Comparison of ENCODE assay signal across 8 cellular contexts in genomic region chr22:39077513-39077840, GRCh38. TPM values are rescaled to one million over a fixed set of nuclear protein-coding genes. Genes with fewer than 3 reads are reported as not detected.
A peak's percentile ranks its signal among the peaks of the same experiment; 100 is the strongest.
DNase-seq lines count a peak whose midpoint lies in the region; ATAC-seq lines count a peak whose summit lies in the region.

No MANE protein-coding gene starts in this region.

- CTCF ChIA-PET in activated CD8-positive, alpha-beta T cell treated with anti-CD3 and anti-CD28 coated beads, Interleukin-2, amount 10 ng/mL, durations not matched to agents 7 days and 5 days (lab: Charles Lee) = interaction anchor here (0.6 to 2.4 kb wide), 5 partner anchors 12 to 241 kb away, joined by 3 to 7 read pairs (median 3); no protein-coding TSS in a partner anchor

- peaks cover 31% of the 10 kb centered on the region for H3K4me1 Mint-ChIP-seq in T-helper 2 cell treated with Interferon-gamma antibody and Interleukin-4, amounts not matched to agents 5 μg/mL and 100 μg/mL, for 36 hours (ENCODE audit: low read depth)
- H3K4me1 Mint-ChIP-seq in activated CD8-positive, alpha-beta T cell treated with anti-CD3 and anti-CD28 coated beads, Interleukin-2, amount 10 ng/mL, durations not matched to agents 7 days and 5 days (ENCODE audit: low read depth) = peaks cover 58% of the 10 kb centered on the region

- peaks cover 28% of the 10 kb centered on the region for H3K36me3 Mint-ChIP-seq in T-helper 2 cell treated with Interferon-gamma antibody and Interleukin-4, amounts not matched to agents 5 μg/mL and 100 μg/mL, for 36 hours (ENCODE audit: low read depth)
- peaks cover 46% of the 10 kb centered on the region for H3K36me3 Mint-ChIP-seq in activated CD8-positive, alpha-beta T cell treated with anti-CD3 and anti-CD28 coated beads, Interleukin-2, amount 10 ng/mL, durations not matched to agents 7 days and 5 days (ENCODE audit: low read depth)

- peaks cover 0 to 18% (median 3%) of the 10 kb centered on the region in 5 donors for H3K36me3 ChIP-seq in subcutaneous abdominal adipose tissue (ENCODE audit: control insufficient read depth in 5 of 5, insufficient read depth in 5 of 5, low read length in 5 of 5)

- ATAC-seq in activated CD8-positive, alpha-beta T cell treated with anti-CD3 and anti-CD28 coated beads, Interleukin-2, amount 10 ng/mL, durations not matched to agents 7 days and 5 days = no peak
- no peak for ATAC-seq in GM18870 (IDR thresholded peaks at IDR 0.05; ENCODE audit: unreplicated experiment)

- POLR2A ChIA-PET in activated CD8-positive, alpha-beta T cell treated with anti-CD3 and anti-CD28 coated beads, Interleukin-2, amount 10 ng/mL, durations not matched to agents 7 days and 5 days (lab: Charles Lee) = interaction anchor here (0.6 to 1.0 kb wide), 4 partner anchors 13 to 48 kb away, joined by 3 to 5 read pairs (median 4); no protein-coding TSS in a partner anchor

- no peaks in the 10 kb centered on the region for H3K9me3 Mint-ChIP-seq in T-helper 2 cell treated with Interferon-gamma antibody and Interleukin-4, amounts not matched to agents 5 μg/mL and 100 μg/mL, for 36 hours
- H3K9me3 Mint-ChIP-seq in activated CD8-positive, alpha-beta T cell treated with anti-CD3 and anti-CD28 coated beads, Interleukin-2, amount 10 ng/mL, durations not matched to agents 7 days and 5 days (ENCODE audit: insufficient read depth) = no peaks in the 10 kb centered on the region

- peak overlapping the region; percentile 52 for H3K27ac ChIP-seq in layer of hippocampus (ENCODE audit: low read depth, low read length)
- H3K27ac ChIP-seq in subcutaneous abdominal adipose tissue (ENCODE audit: low read depth, low read length) = no peak overlapping the region

- H3K9me3 ChIP-seq in subcutaneous abdominal adipose tissue (ENCODE audit: control insufficient read depth in 5 of 5, low read length in 5 of 5) = no peaks in the 10 kb centered on the region

- peak overlapping the region in 4 of 5 donors; percentile 57 to 66 (median 64) for H3K4me3 ChIP-seq in subcutaneous abdominal adipose tissue (ENCODE audit: low read depth in 1 of 5, low read length in 5 of 5)

- peaks cover 0 to 14% (median 6%) of the 10 kb centered on the region in 5 donors for H3K4me1 ChIP-seq in subcutaneous abdominal adipose tissue (ENCODE audit: control insufficient read depth in 5 of 5, insufficient read depth in 5 of 5, low read length in 5 of 5)

- H3K27ac Mint-ChIP-seq in T-helper 2 cell treated with Interferon-gamma antibody and Interleukin-4, amounts not matched to agents 5 μg/mL and 100 μg/mL, for 36 hours = peak overlapping the region; percentile 85
- peak overlapping the region; percentile 91 for H3K27ac Mint-ChIP-seq in activated CD8-positive, alpha-beta T cell treated with anti-CD3 and anti-CD28 coated beads, Interleukin-2, amount 10 ng/mL, durations not matched to agents 7 days and 5 days

- H3K27me3 ChIP-seq in layer of hippocampus (ENCODE audit: control insufficient read depth, insufficient read depth, low read length) = no peaks in the 10 kb centered on the region
- H3K27me3 ChIP-seq in subcutaneous abdominal adipose tissue (ENCODE audit: control insufficient read depth in 5 of 5, insufficient read depth in 4 of 5, low read length in 5 of 5) = no peaks in the 10 kb centered on the region

- H3K27me3 Mint-ChIP-seq in T-helper 2 cell treated with Interferon-gamma antibody and Interleukin-4, amounts not matched to agents 5 μg/mL and 100 μg/mL, for 36 hours (ENCODE audit: low read depth) = no peaks in the 10 kb centered on the region
- H3K27me3 Mint-ChIP-seq in activated CD8-positive, alpha-beta T cell treated with anti-CD3 and anti-CD28 coated beads, Interleukin-2, amount 10 ng/mL, durations not matched to agents 7 days and 5 days (ENCODE audit: low read depth) = no peaks in the 10 kb centered on the region

- DNase-seq in T-helper 2 cell treated with Interferon-gamma antibody and Interleukin-4, amounts not matched to agents 5 μg/mL and 100 μg/mL, for 36 hours (ENCODE audit: low spot score) = no peak
- DNase-seq in T-helper 2 cell (no peak), H4 (ENCODE audit: low spot score) (no peak), D341Med (ENCODE audit: low spot score) (no peak)
- DNase-seq in activated CD8-positive, alpha-beta T cell treated with anti-CD3 and anti-CD28 coated beads, Interleukin-2, amount 10 ng/mL, durations not matched to agents 7 days and 5 days = no peak

- peak overlapping the region; percentile 95 for H3K4me3 Mint-ChIP-seq in T-helper 2 cell treated with Interferon-gamma antibody and Interleukin-4, amounts not matched to agents 5 μg/mL and 100 μg/mL, for 36 hours
- H3K4me3 Mint-ChIP-seq in activated CD8-positive, alpha-beta T cell treated with anti-CD3 and anti-CD28 coated beads, Interleukin-2, amount 10 ng/mL, durations not matched to agents 7 days and 5 days = peak overlapping the region; percentile 95

- peak overlapping the region in 4 of 5 donors; percentile 32 to 64 (median 56) for H3K9ac ChIP-seq in subcutaneous abdominal adipose tissue (ENCODE audit: low read length in 5 of 5)

RNA-seq across cellular contexts. Expression of gene APOBEC3G, which starts 0.4 kb away (rescaled TPM):
- total RNA-seq in activated CD8-positive, alpha-beta T cell treated with anti-CD3 and anti-CD28 coated beads, Interleukin-2, amount 10 ng/mL, durations not matched to agents 7 days and 5 days = 100 to 1,000 TPM; 134 to 138 TPM
- total RNA-seq in H4 (2014; rRNA removed; shearing (Covaris generic)) = 23.6 and 31.9 TPM in 2 replicates

RNA-seq across cellular contexts. Expression of gene APOBEC3H, which starts 19.6 kb away (rescaled TPM):
- total RNA-seq in activated CD8-positive, alpha-beta T cell treated with anti-CD3 and anti-CD28 coated beads, Interleukin-2, amount 10 ng/mL, durations not matched to agents 7 days and 5 days = 10 to 100 TPM; 82.8 to 89.7 TPM
- total RNA-seq in H4 (2014; rRNA removed; shearing (Covaris generic)) = 1.4 and 2.6 TPM in 2 replicates

RNA-seq across cellular contexts. Expression of gene APOBEC3F, which starts 36.8 kb away (rescaled TPM):
- total RNA-seq in activated CD8-positive, alpha-beta T cell treated with anti-CD3 and anti-CD28 coated beads, Interleukin-2, amount 10 ng/mL, durations not matched to agents 7 days and 5 days = 10 to 100 TPM; 43.1 to 48.8 TPM
- total RNA-seq in H4 (2014; rRNA removed; shearing (Covaris generic)) = 1.7 and 9.2 TPM in 2 replicates

RNA-seq across cellular contexts. Expression of gene APOBEC3D, which starts 56.5 kb away (rescaled TPM):
- total RNA-seq in activated CD8-positive, alpha-beta T cell treated with anti-CD3 and anti-CD28 coated beads, Interleukin-2, amount 10 ng/mL, durations not matched to agents 7 days and 5 days = 10 to 100 TPM; 49.1 to 51.5 TPM
- total RNA-seq in H4 (2014; rRNA removed; shearing (Covaris generic)) = 0.84 and 1.1 TPM in 2 replicates

Comparison
In these comparisons a context has a peak if more than half of its experiments do, and no peak if none do; other contexts are left out.
1. RNA of gene APOBEC3H, which starts 19.6 kb away (total RNA-seq): 82.8 to 89.7 TPM in activated CD8-positive, alpha-beta T cell treated with anti-CD3 and anti-CD28 coated beads, Interleukin-2, amount 10 ng/mL, durations not matched to agents 7 days and 5 days; 1.4 to 2.6 TPM in H4; every median in the first group is over 10 times any median in the second.